8 cellular contexts compared by ENCODE assay signal in the genomic region with DNA sequence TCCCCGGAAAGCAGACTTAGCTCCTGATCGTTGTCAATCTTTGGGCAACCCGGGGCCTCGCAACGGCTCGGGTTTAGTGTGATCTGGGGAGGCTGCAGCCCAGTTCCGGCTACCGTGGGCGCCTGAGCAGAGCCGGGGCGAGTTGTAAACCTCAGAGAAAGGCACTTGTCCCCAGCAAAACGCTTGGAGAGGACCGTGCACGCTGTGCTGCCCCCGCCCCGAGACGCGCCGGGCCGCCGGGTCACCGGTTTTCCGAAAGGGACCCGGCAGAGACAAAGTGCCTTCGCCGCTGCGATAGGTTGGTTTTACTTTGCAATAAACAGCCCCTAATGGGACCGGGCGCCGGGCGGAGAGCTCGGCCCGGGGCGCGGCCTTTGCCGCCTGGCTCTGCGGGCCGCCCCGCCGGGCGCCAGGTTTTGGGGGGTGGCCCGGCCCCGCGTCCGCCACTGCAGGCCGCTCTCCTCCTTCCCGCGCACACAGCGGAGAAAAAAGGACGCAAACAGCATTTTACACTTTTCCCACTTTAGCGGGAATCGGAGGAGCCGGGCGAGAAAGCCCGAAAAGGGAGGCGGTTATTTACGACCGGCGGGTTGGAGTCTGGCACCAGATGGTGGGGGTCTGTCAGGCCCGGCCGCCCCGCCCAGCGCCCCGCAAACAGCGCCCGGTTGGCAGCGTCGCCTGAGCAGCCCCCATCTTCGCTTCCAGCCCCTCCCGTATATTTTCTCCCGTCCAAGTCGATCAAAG.
DNase-seq lines count a peak whose midpoint lies in the region; ATAC-seq and TF ChIP-seq lines count a peak whose summit lies in the region.

No MANE protein-coding gene starts in this region.

- H3K9me3 ChIP-seq in skeletal muscle satellite cell (replicated peaks; ENCODE audit: low read length), result no peaks in the 10 kb centered on the region
- H3K9me3 ChIP-seq in PC-9 (ENCODE audit: insufficient read depth, low read depth), result peaks cover 5% of the 10 kb centered on the region; the same call in 1 of the 2 replicates

- peak overlapping the region; percentile 92 for H3K9ac ChIP-seq in skeletal muscle satellite cell (ENCODE audit: low read depth, low read length)

- DNase-seq in ACHN, result peak; percentile 8
- peak; percentile 58 for DNase-seq in GM19238 (ENCODE audit: insufficient read length, low spot score)
- DNase-seq in activated CD8-positive, alpha-beta memory T cell treated with anti-CD3 and anti-CD28 coated beads, Interleukin-2, amount 50 U/mL, for 48 hours, result peak; percentile 71
- peak; percentile 48 for DNase-seq in glutamatergic neuron
- DNase-seq in PC-9, result no peak
- DNase-seq in NCI-H128 (lab: John Stamatoyannopoulos, UW; ENCODE audit: unreplicated experiment), result no peak

- H3K4me3 Mint-ChIP-seq in glutamatergic neuron (ENCODE audit: unreplicated experiment), result peak overlapping the region; percentile 81

- no peaks in the 10 kb centered on the region for H4K20me1 ChIP-seq in PC-9 (ENCODE audit: insufficient read depth)

- H3K9me3 Mint-ChIP-seq in glutamatergic neuron (ENCODE audit: unreplicated experiment), result peaks cover 10% of the 10 kb centered on the region

- H3K36me3 Mint-ChIP-seq in glutamatergic neuron (ENCODE audit: unreplicated experiment), result peaks cover 4% of the 10 kb centered on the region

- H3K36me3 ChIP-seq in skeletal muscle satellite cell (ENCODE audit: insufficient read depth, low read length) (no peaks in the 10 kb centered on the region), PC-9 (ENCODE audit: low read depth) (no peaks in the 10 kb centered on the region)

- no peak for TF ChIP-seq CTCF in glutamatergic neuron (IDR thresholded peaks at IDR 0.05; ENCODE audit: partially characterized antibody, unreplicated experiment)
- no peak for TF ChIP-seq CTCF in PC-9 (conservative IDR thresholded peaks at IDR 0.05)

- H3F3A ChIP-seq in PC-9 (ENCODE audit: insufficient read depth, low read depth), result peaks cover 22% of the 10 kb centered on the region

- ATAC-seq in HG03432 (IDR thresholded peaks at IDR 0.05; ENCODE audit: unreplicated experiment), result peak; percentile 54

- H3K79me2 ChIP-seq in PC-9 (ENCODE audit: low read depth), result no peaks in the 10 kb centered on the region

- CTCF ChIA-PET in PC-9 (lab: Charles Lee), result interaction anchor here (0.6 kb wide), 1 partner anchor 1655 kb away, joined by 3 read pairs; no protein-coding TSS in a partner anchor

- peaks cover 10% of the 10 kb centered on the region for H3K27me3 Mint-ChIP-seq in glutamatergic neuron (ENCODE audit: unreplicated experiment)

- POLR2A ChIA-PET in PC-9 (lab: Charles Lee; ENCODE audit: unreplicated experiment), result no interaction called here

- H3K27me3 ChIP-seq in skeletal muscle satellite cell (ENCODE audit: control insufficient read depth, insufficient read depth, low read length) (no peaks in the 10 kb centered on the region), PC-9 (ENCODE audit: insufficient read depth, low read depth) (no peaks in the 10 kb centered on the region)

- H3K9me2 ChIP-seq in PC-9 (ENCODE audit: insufficient read depth), result no peaks in the 10 kb centered on the region

- H2AFZ ChIP-seq in PC-9, result no peak overlapping the region

- H3K4me1 Mint-ChIP-seq in glutamatergic neuron (ENCODE audit: low read depth, unreplicated experiment), result peaks cover 30% of the 10 kb centered on the region

- H3K27ac ChIP-seq in PC-9, result no peak overlapping the region

- H3K4me2 ChIP-seq in skeletal muscle satellite cell (ENCODE audit: low read length) (peak overlapping the region; percentile 92), PC-9 (no peak overlapping the region)

- H3K4me3 ChIP-seq in skeletal muscle satellite cell (ENCODE audit: low read length), result peak overlapping the region; percentile 72
- H3K4me3 ChIP-seq in PC-9, result no peak overlapping the region

- in situ Hi-C loops in ACHN (cut with HindIII; ENCODE audit: low pct_ligation_motif_present, low pct_unique_long_range_greater_than_20kb, low sequenced_read_pairs), result no loop called here

- no TSS peak for BruUV-seq in PC-9 (replicated peaks; lab: Mats Ljungman, UMichigan)

- peak overlapping the region; percentile 87 for H3K27ac Mint-ChIP-seq in glutamatergic neuron (ENCODE audit: unreplicated experiment)

- H3K4me1 ChIP-seq in skeletal muscle satellite cell (ENCODE audit: control insufficient read depth, insufficient read depth, low read length), result peaks cover 29% of the 10 kb centered on the region
- H3K4me1 ChIP-seq in PC-9 (replicated peaks; ENCODE audit: insufficient read depth), result peaks cover 21% of the 10 kb centered on the region

- intact Hi-C loops in PC-9 (cut with micrococcal nuclease; ENCODE audit: unreplicated experiment), result no loop called here

Comparison
In these comparisons a context has a peak if more than half of its experiments do, and no peak if none do; other contexts are left out.
1. DNase-seq: peak in ACHN (single experiment), GM19238 (single experiment), activated CD8-positive, alpha-beta memory T cell treated with anti-CD3 and anti-CD28 coated beads, Interleukin-2, amount 50 U/mL, for 48 hours (single experiment) and glutamatergic neuron (single experiment); none in PC-9 (0 of 2) and NCI-H128 (single experiment).